In the genomic region with DNA sequence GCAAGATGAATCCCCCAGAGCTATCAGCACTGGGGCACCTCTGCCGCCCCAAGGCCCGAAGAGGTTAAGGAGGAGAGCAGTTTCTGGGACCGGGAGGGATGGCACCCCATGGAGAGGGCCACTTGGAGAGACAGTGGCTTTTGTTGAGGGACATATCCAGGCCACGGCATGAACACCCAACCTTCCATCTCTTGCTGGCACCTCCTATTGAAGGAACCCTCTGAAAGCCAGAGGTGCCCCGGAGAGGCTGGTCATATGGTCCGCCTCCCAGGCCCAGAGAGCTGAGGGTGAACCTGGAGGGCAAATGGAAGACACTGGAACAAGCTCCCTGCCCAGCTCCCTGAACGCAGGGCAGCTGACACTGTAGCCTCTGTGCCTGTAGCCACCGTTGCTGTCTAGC, we compare ENCODE assay signal across 23 cellular contexts.
A peak's percentile ranks its signal among the peaks of the same experiment; 100 is the strongest.
DNase-seq lines count a peak whose midpoint lies in the region; ATAC-seq and TF ChIP-seq lines count a peak whose summit lies in the region.
"Had no signal": no experiment of that assay in that cellular context is flagged by ENCODE, and none has a peak within 500 bp of the region (broad histone marks: within the 10 kb centered on the region; RNA-seq: fewer than 3 reads in every experiment).

No MANE protein-coding gene starts in this region.

- H3K27me3 ChIP-seq in BLaER1 treated with 17β-estradiol and CSF1 and Interleukin-3, amounts not matched to agents 10 nM and 100 nM: no peaks in the 10 kb centered on the region
- H3K27me3 ChIP-seq in Loucy (ENCODE audit: insufficient read depth, low read length, poor library complexity, severe bottlenecking) (no peaks in the 10 kb centered on the region), sigmoid colon (no peaks in the 10 kb centered on the region), BE2C (no peaks in the 10 kb centered on the region)

- 85 to 86% methylated on average over 8 of the region's 8 CpGs for WGBS in sigmoid colon, 2 donors

- TF ChIP-seq EP300 in sigmoid colon (IDR thresholded peaks at IDR 0.05): no peak

- H3K4me3 ChIP-seq in BLaER1 treated with 17β-estradiol and CSF1 and Interleukin-3, amounts not matched to agents 10 nM and 100 nM: no peak overlapping the region
- no peak overlapping the region for H3K4me3 ChIP-seq in Loucy (ENCODE audit: low read length, poor library complexity, severe bottlenecking)
- no peak overlapping the region for H3K4me3 ChIP-seq in sigmoid colon
- H3K4me3 ChIP-seq in BE2C (ENCODE audit: low read depth, low read length): no peak overlapping the region
- H3K4me3 ChIP-seq: PC-9, SK-N-MC had no signal

- no peaks in the 10 kb centered on the region for H3F3A ChIP-seq in Loucy (ENCODE audit: low read depth)

- CTCF ChIA-PET in RWPE1 (lab: Yijun Ruan, JAX): interaction anchor here (0.6 to 1.2 kb wide), 3 partner anchors 13 to 378 kb away, joined by 3 to 4 read pairs (median 3); no protein-coding TSS in a partner anchor

- H3K27ac Mint-ChIP-seq in central memory CD8-positive, alpha-beta T cell (ENCODE audit: low read depth): peak overlapping the region; percentile 79
- H3K27ac Mint-ChIP-seq: IgD-negative memory B cell had no signal

- H3K4me1 ChIP-seq in BLaER1 treated with 17β-estradiol and CSF1 and Interleukin-3, amounts not matched to agents 10 nM and 100 nM: peaks cover 12 to 41% (median 23%) of the 10 kb centered on the region in 10 experiments
- H3K4me1 ChIP-seq in Loucy (ENCODE audit: insufficient read depth, low read length, poor library complexity, severe bottlenecking) (peaks cover 11% of the 10 kb centered on the region), sigmoid colon (peaks cover 0 to 3% (median 0%) of the 10 kb centered on the region in 4 donors), BE2C (peaks cover 4% of the 10 kb centered on the region; the same call in 1 of the 2 replicates)

- no peak overlapping the region for H3K27ac ChIP-seq in BLaER1 treated with 17β-estradiol and CSF1 and Interleukin-3, amounts not matched to agents 10 nM and 100 nM
- H3K27ac ChIP-seq in sigmoid colon: no peak overlapping the region
- no peak overlapping the region for H3K27ac ChIP-seq in RWPE1
- H3K27ac ChIP-seq: HL-60, PC-9, SK-N-MC had no signal

- peak overlapping the region; percentile 13; the same call in 1 of the 2 replicates for H2AFZ ChIP-seq in Loucy (ENCODE audit: low read length)
- H2AFZ ChIP-seq: PC-9 had no signal

- no peak overlapping the region for H3K9ac ChIP-seq in BLaER1 treated with 17β-estradiol and CSF1 and Interleukin-3, amounts not matched to agents 10 nM and 100 nM
- no peak overlapping the region for H3K9ac ChIP-seq in Loucy (ENCODE audit: low read depth, low read length, poor library complexity, severe bottlenecking)

- peaks cover 19% of the 10 kb centered on the region for H3K4me1 Mint-ChIP-seq in central memory CD8-positive, alpha-beta T cell

- TF ChIP-seq CTCF in Loucy (conservative IDR thresholded peaks at IDR 0.05; ENCODE audit: low read length): no peak
- no peak for TF ChIP-seq CTCF in sigmoid colon (IDR thresholded peaks at IDR 0.05)
- no peak for TF ChIP-seq CTCF in RWPE1 (conservative IDR thresholded peaks at IDR 0.05; ENCODE audit: low read depth)
- TF ChIP-seq CTCF in BE2C (IDR thresholded peaks at IDR 0.05; ENCODE audit: low read depth, low read length): no peak

- no peak for DNase-seq in central memory CD8-positive, alpha-beta T cell (ENCODE audit: low spot score in 2 of 2)
- DNase-seq in sigmoid colon (peak; percentile 40), RWPE1 (ENCODE audit: low spot score) (no peak), BE2C (no peak)
- no peak for DNase-seq in central memory CD4-positive, alpha-beta T cell
- DNase-seq: DMS153; DND-41; NCI-H1092 treated with DMSO at 0.1 percent for 48 hours; NCI-H1436; NCI-H187; NCI-H2171 treated with DMSO at 0.1 percent for 48 hours; NCI-H446 treated with DMSO at 0.1 percent for 48 hours; NCI-H526; NCI-H82; NK-92 treated with Interleukin-12 subunit alpha and Interleukin-12 subunit beta, amount 100 ng/mL, for 24 hours; PC-9; SIG-M5 had no signal

- 0 out of 22 replicates have a peak, but pooled peaks cover 0 to 3% (median 0%) of the 10 kb centered on the region in 11 experiments for H3K9me3 ChIP-seq in BLaER1 treated with 17β-estradiol and CSF1 and Interleukin-3, amounts not matched to agents 10 nM and 100 nM (replicated peaks in 1 of 11)
- H3K9me3 ChIP-seq in Loucy (ENCODE audit: insufficient read depth, low read depth, low read length) (no peaks in the 10 kb centered on the region), sigmoid colon (no peaks in the 10 kb centered on the region), BE2C (no peaks in the 10 kb centered on the region)

- peaks cover 10% of the 10 kb centered on the region for H3K36me3 Mint-ChIP-seq in central memory CD8-positive, alpha-beta T cell (ENCODE audit: insufficient read depth)

- intact Hi-C loops in sigmoid colon (cut with DNase I): no loop called here

- ATAC-seq in central memory CD8-positive, alpha-beta T cell (replicated peaks; ENCODE audit: extremely low read depth, poor library complexity, severe bottlenecking): no peak
- ATAC-seq: HCT116 had no signal

- no peak overlapping the region for H3K4me3 Mint-ChIP-seq in central memory CD8-positive, alpha-beta T cell
- H3K4me3 Mint-ChIP-seq: IgD-negative memory B cell had no signal

- no peaks in the 10 kb centered on the region for H3K9me3 Mint-ChIP-seq in central memory CD8-positive, alpha-beta T cell

- H3K4me2 ChIP-seq in BLaER1 treated with 17β-estradiol and CSF1 and Interleukin-3, amounts not matched to agents 10 nM and 100 nM: peak overlapping the region in 6 of 11 experiments; percentile 5 to 40 (median 21); a peak in 8 of 22 replicates
- H3K4me2 ChIP-seq in Loucy (ENCODE audit: low read depth, low read length, poor library complexity, severe bottlenecking): peak overlapping the region; percentile 14
- H3K4me2 ChIP-seq: PC-9 had no signal

- TF ChIP-seq POLR2A in sigmoid colon (IDR thresholded peaks at IDR 0.05): no peak

- H3K27me3 Mint-ChIP-seq in central memory CD8-positive, alpha-beta T cell: no peaks in the 10 kb centered on the region

- H3K36me3 ChIP-seq in BLaER1 treated with 17β-estradiol and CSF1 and Interleukin-3, amounts not matched to agents 10 nM and 100 nM: no peaks in the 10 kb centered on the region
- H3K36me3 ChIP-seq in Loucy (ENCODE audit: insufficient read depth, low read length) (no peaks in the 10 kb centered on the region), sigmoid colon (no peaks in the 10 kb centered on the region), BE2C (no peaks in the 10 kb centered on the region)

- POLR2A ChIA-PET in RWPE1 (lab: Yijun Ruan, JAX; ENCODE audit: low non-redundant PET): no interaction called here

- H4K20me1 ChIP-seq in BLaER1 treated with 17β-estradiol and CSF1 and Interleukin-3, amounts not matched to agents 10 nM and 100 nM: no peaks in the 10 kb centered on the region
- H4K20me1 ChIP-seq in Loucy (ENCODE audit: insufficient read depth, low read length, poor library complexity, severe bottlenecking): no peaks in the 10 kb centered on the region

- no peaks in the 10 kb centered on the region for H3K9me2 ChIP-seq in Loucy (replicated peaks; ENCODE audit: low read depth, low read length)

- no peaks in the 10 kb centered on the region for H3K79me2 ChIP-seq in Loucy (ENCODE audit: insufficient read depth, low read length)
